24 cellular contexts compared by ENCODE assay signal in genomic region chr9:16725066-16725465, GRCh38.
DNase-seq lines count a peak whose midpoint lies in the region; ATAC-seq and TF ChIP-seq lines count a peak whose summit lies in the region.
"Had no signal": no experiment of that assay in that cellular context is flagged by ENCODE, and none has a peak within 500 bp of the region (broad histone marks: within the 10 kb centered on the region; RNA-seq: fewer than 3 reads in every experiment).

No MANE protein-coding gene starts in this region.

- no peak overlapping the region for H2AK9ac ChIP-seq in IMR-90 (replicated peaks; ENCODE audit: low read depth, low read length, poor library complexity)

- H3K9ac ChIP-seq in IMR-90 (ENCODE audit: low read depth, low read length): no peak overlapping the region; the same call in 1 of the 2 replicates

- no TSS peak for BruUV-seq in IMR-90 (replicated peaks; lab: Mats Ljungman, UMichigan)

- TF ChIP-seq EP300 in tibial nerve (IDR thresholded peaks at IDR 0.05): no peak

- TF ChIP-seq RAD21 in IMR-90 (IDR thresholded peaks at IDR 0.05; ENCODE audit: low read length): no peak

- no peaks in the 10 kb centered on the region for H4K20me1 ChIP-seq in IMR-90 (ENCODE audit: insufficient read depth, low read length)
- H4K20me1 ChIP-seq in hepatocyte (ENCODE audit: insufficient read depth, poor library complexity, severe bottlenecking): no peaks in the 10 kb centered on the region

- CTCF ChIA-PET in IMR-90 (lab: Yijun Ruan, JAX): no interaction called here

- H2AK5ac ChIP-seq in IMR-90 (ENCODE audit: low read depth, low read length): no peak overlapping the region

- no peak overlapping the region for H2BK15ac ChIP-seq in IMR-90 (ENCODE audit: low read depth, low read length)

- H3K27ac ChIP-seq in IMR-90 (ENCODE audit: insufficient read depth, low read length) (no peak overlapping the region), SJSA1 (peak overlapping the region; percentile 19; the same call in 1 of the 2 replicates), hepatocyte (no peak overlapping the region), tibial nerve (peak overlapping the region in 3 of 4 donors; percentile 1 to 94 (median 91)), ascending aorta (no peak overlapping the region)
- H3K27ac ChIP-seq: C4-2B, cardiac muscle cell, RWPE1, tibial artery had no signal

- intact Hi-C loops in IMR-90 (cut with micrococcal nuclease): loop anchor here (5.0 to 10.0 kb wide), 6 partner anchors 98 to 740 kb away; no protein-coding TSS in a partner anchor
- intact Hi-C loops in ascending aorta (cut with DNase I): loop anchor here (5.0 kb wide), 2 partner anchors 143 to 262 kb away; no protein-coding TSS in a partner anchor

- H3K9me2 ChIP-seq in hepatocyte (replicated peaks; ENCODE audit: insufficient read depth): no peaks in the 10 kb centered on the region
- H3K9me2 ChIP-seq: SK-N-SH had no signal

- no peak overlapping the region for H2AFZ ChIP-seq in IMR-90 (replicated peaks; ENCODE audit: low read length, poor library complexity)
- H2AFZ ChIP-seq in hepatocyte: no peak overlapping the region

- H4K8ac ChIP-seq in IMR-90 (ENCODE audit: low read depth in 2 of 2, low read length in 2 of 2): no peak overlapping the region

- H3K23ac ChIP-seq in IMR-90 (ENCODE audit: low read depth, low read length): no peak overlapping the region

- TF ChIP-seq CTCF in IMR-90 (conservative IDR thresholded peaks at IDR 0.05; ENCODE audit: low read depth, low read length): no peak
- TF ChIP-seq CTCF in hepatocyte (IDR thresholded peaks at IDR 0.05; ENCODE audit: poor library complexity): no peak
- TF ChIP-seq CTCF in tibial nerve (IDR thresholded peaks at IDR 0.05): no peak
- TF ChIP-seq CTCF in ascending aorta (IDR thresholded peaks at IDR 0.05): no peak

- H3K27me3 ChIP-seq in IMR-90 (ENCODE audit: control insufficient read depth, insufficient read depth, low read length) (no peaks in the 10 kb centered on the region), SJSA1 (replicated peaks) (no peaks in the 10 kb centered on the region), hepatocyte (peaks cover 23% of the 10 kb centered on the region), tibial nerve (no peaks in the 10 kb centered on the region), ascending aorta (no peaks in the 10 kb centered on the region)
- H3K27me3 ChIP-seq: esophagus squamous epithelium, tibial artery had no signal

- peaks cover 4% of the 10 kb centered on the region for H3K36me3 ChIP-seq in IMR-90 (ENCODE audit: control insufficient read depth, insufficient read depth, low read length)
- H3K36me3 ChIP-seq in SJSA1: no peaks in the 10 kb centered on the region
- H3K36me3 ChIP-seq in hepatocyte (replicated peaks; ENCODE audit: insufficient read depth, low read depth): no peaks in the 10 kb centered on the region
- H3K36me3 ChIP-seq in tibial nerve: no peaks in the 10 kb centered on the region
- H3K36me3 ChIP-seq in ascending aorta: no peaks in the 10 kb centered on the region
- H3K36me3 ChIP-seq: cardiac muscle cell, esophagus squamous epithelium, left ventricle myocardium inferior, tibial artery had no signal

- no peak overlapping the region for H3K4ac ChIP-seq in IMR-90 (ENCODE audit: low read depth, low read length)

- H3K14ac ChIP-seq in IMR-90 (replicated peaks; ENCODE audit: low read depth, low read length): no peak overlapping the region

- ATAC-seq in IMR-90 (ENCODE audit: low read depth): no peak
- ATAC-seq in HG02981 (IDR thresholded peaks at IDR 0.05; ENCODE audit: unreplicated experiment): no peak
- ATAC-seq: stimulated activated naive CD8-positive, alpha-beta T cell treated with anti-CD3 and anti-CD28 coated beads, Interleukin-15, amount 100 ng/mL, for 72 hours had no signal

- dilution Hi-C loops in IMR-90 (cut with HindIII; ENCODE audit: low sequenced_read_pairs, unreplicated experiment): no loop called here

- peaks cover 5 to 51% of the 10 kb centered on the region in 2 experiments; a peak in 3 of 4 replicates for H3K79me1 ChIP-seq in IMR-90 (ENCODE audit: low read depth in 1 of 2, low read length in 2 of 2)

- POLR2A ChIA-PET in IMR-90 (lab: Charles Lee; ENCODE audit: unreplicated experiment): no interaction called here

- H4K91ac ChIP-seq in IMR-90 (ENCODE audit: insufficient read depth, low read depth, low read length): no peak overlapping the region

- no CpG with 5 or more reads among the region's 3 CpGs for WGBS in IMR-90 (ENCODE audit: extremely low coverage in 2 of 2, insufficient read length in 1 of 2), 2 experiments
- WGBS in hepatocyte (ENCODE audit: low lambda C conversion rate, missing lambda C conversion rate): 81% methylated on average over 3 of the region's 3 CpGs
- WGBS in tibial nerve, 2 donors: 72 to 74% methylated on average over 3 of the region's 3 CpGs

- TF ChIP-seq POLR2A in IMR-90 (IDR thresholded peaks at IDR 0.05; ENCODE audit: low read depth, low read length) (no peak), tibial nerve (IDR thresholded peaks at IDR 0.05) (no peak)

- in situ Hi-C loops in IMR-90 (cut with MboI; ENCODE audit: low sequenced_read_pairs): no loop called here

- H3K4me1 ChIP-seq in IMR-90 (ENCODE audit: control insufficient read depth, insufficient read depth, low read length) (peaks cover 14% of the 10 kb centered on the region), SJSA1 (replicated peaks) (peaks cover 61% of the 10 kb centered on the region), hepatocyte (ENCODE audit: insufficient read depth) (peaks cover 10% of the 10 kb centered on the region), tibial nerve (peaks cover 0 to 22% (median 3%) of the 10 kb centered on the region in 4 donors), ascending aorta (peaks cover 2 to 4% of the 10 kb centered on the region in 2 donors)

- H3K9me3 ChIP-seq in IMR-90 (ENCODE audit: control insufficient read depth, insufficient read depth, low read length) (no peaks in the 10 kb centered on the region), SJSA1 (replicated peaks) (no peaks in the 10 kb centered on the region), hepatocyte (ENCODE audit: low read depth) (no peaks in the 10 kb centered on the region), tibial nerve (no peaks in the 10 kb centered on the region), ascending aorta (no peaks in the 10 kb centered on the region)
- H3K9me3 ChIP-seq: esophagus squamous epithelium, left ventricle myocardium inferior, SK-N-SH, tibial artery had no signal

- H4K5ac ChIP-seq in IMR-90 (ENCODE audit: low read depth, low read length): no peak overlapping the region

- H3K4me2 ChIP-seq in IMR-90 (ENCODE audit: low read depth, low read length): no peak overlapping the region
- H3K4me2 ChIP-seq in hepatocyte: peak overlapping the region; percentile 83

- no peak overlapping the region for H3K56ac ChIP-seq in IMR-90 (ENCODE audit: extremely low read depth, insufficient read depth, low read length)

- H2BK120ac ChIP-seq in IMR-90 (ENCODE audit: low read depth, low read length): no peak overlapping the region

- no peak for DNase-seq in IMR-90
- DNase-seq in SJSA1 (ENCODE audit: low read depth in 1 of 2, low spot score in 2 of 2): no peak
- no peak for DNase-seq in hepatocyte (ENCODE audit: low spot score)
- DNase-seq in tibial nerve (ENCODE audit: low spot score in 2 of 2): no peak
- DNase-seq in ascending aorta (ENCODE audit: low spot score in 2 of 2): no peak
- no peak for DNase-seq in SK-N-DZ (ENCODE audit: low spot score)
- DNase-seq: activated CD4-positive, alpha-beta memory T cell treated with anti-CD3 and anti-CD28 coated beads for 36 hours; activated CD4-positive, CD25-positive, alpha-beta regulatory T cell treated with anti-CD3 and anti-CD28 coated beads, Interleukin-2, amount 50 U/mL, for 72 hours; activated CD8-positive, alpha-beta memory T cell treated with anti-CD3 and anti-CD28 coated beads, Interleukin-2, amount 50 U/mL, for 48 hours; cortex of kidney; esophagus squamous epithelium; left ventricle myocardium inferior; NCI-H1930; NCI-H226; NCI-H82; nucleus accumbens; SK-N-SH; small intestine; stimulated activated naive CD8-positive, alpha-beta T cell treated with anti-CD3 and anti-CD28 coated beads, Interleukin-15, amount 100 ng/mL, for 72 hours; tibial artery had no signal

- H2BK5ac ChIP-seq in IMR-90 (ENCODE audit: low read depth, low read length, poor library complexity, severe bottlenecking): peak overlapping the region; percentile 37

- no peak overlapping the region for H2BK20ac ChIP-seq in IMR-90 (ENCODE audit: low read depth, low read length)

- peaks cover 20% of the 10 kb centered on the region for H3K79me2 ChIP-seq in hepatocyte

- H3K4me3 ChIP-seq in IMR-90 (ENCODE audit: insufficient read depth, low read depth, low read length) (no peak overlapping the region), SJSA1 (no peak overlapping the region), hepatocyte (no peak overlapping the region), tibial nerve (peak overlapping the region in 1 of 4 donors; percentile 81), ascending aorta (no peak overlapping the region)
- H3K4me3 ChIP-seq: cardiac muscle cell, esophagus squamous epithelium, left ventricle myocardium inferior, tibial artery had no signal

- peaks cover 2% of the 10 kb centered on the region; the same call in 1 of the 2 replicates for H3K9me1 ChIP-seq in IMR-90 (ENCODE audit: insufficient read depth, low read length)

- H3K18ac ChIP-seq in IMR-90 (ENCODE audit: low read depth, low read length): no peak overlapping the region

TF ChIP-seq in IMR-90, 13 proteins besides CTCF, POLR2A, EP300 and RAD21:
- TF ChIP-seq MAFK (IDR thresholded peaks at IDR 0.05; ENCODE audit: low read depth, low read length) (peak; percentile 74), CHD1 (IDR thresholded peaks at IDR 0.05; ENCODE audit: low read depth, low read length) (no peak)

Comparison
In these comparisons a context has a peak if more than half of its experiments do, and no peak if none do; other contexts are left out.
1. H3K27ac ChIP-seq: peak in SJSA1 (single experiment) and tibial nerve (3 of 4); none in IMR-90 (single experiment), hepatocyte (single experiment) and ascending aorta (0 of 2).